In the genomic region with DNA sequence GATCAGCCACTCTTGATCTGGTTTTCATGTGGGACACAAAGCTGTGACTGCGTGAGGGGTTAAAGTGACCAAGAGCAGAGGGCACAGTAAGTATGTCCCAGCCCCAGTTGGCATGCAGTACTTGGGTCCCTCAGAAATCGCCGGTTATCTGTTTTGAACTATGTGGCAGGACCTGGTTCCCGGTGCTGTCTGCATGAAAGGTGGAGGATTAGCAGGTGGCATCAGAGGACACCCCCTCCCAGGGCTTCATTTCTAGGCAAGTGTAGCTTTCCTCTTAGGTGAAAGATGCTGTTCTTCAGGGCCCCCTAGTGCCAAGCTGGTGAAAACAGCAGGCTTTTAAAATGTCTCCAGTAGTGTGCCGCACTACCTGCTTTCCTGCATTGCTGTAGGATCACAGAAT, we compare ENCODE assay signal across 9 cellular contexts. TPM values are rescaled to one million over a fixed set of nuclear protein-coding genes. Genes with fewer than 3 reads are reported as not detected.
DNase-seq lines count a peak whose midpoint lies in the region; ATAC-seq and TF ChIP-seq lines count a peak whose summit lies in the region.
"Had no signal": no experiment of that assay in that cellular context is flagged by ENCODE, and none has a peak within 500 bp of the region (broad histone marks: within the 10 kb centered on the region; RNA-seq: fewer than 3 reads in every experiment).

No MANE protein-coding gene starts in this region.

- H3K4me3 Mint-ChIP-seq in T-helper 1 cell treated with Interleukin-12 subunit alpha and Interleukin-12 subunit beta and Interleukin-4 antibody, amounts not matched to agents 30 μg/mL and 1 μg/mL, for 36 hours = peak overlapping the region; percentile 21

- peaks cover 11% of the 10 kb centered on the region for H3K36me3 Mint-ChIP-seq in T-helper 1 cell treated with Interleukin-12 subunit alpha and Interleukin-12 subunit beta and Interleukin-4 antibody, amounts not matched to agents 30 μg/mL and 1 μg/mL, for 36 hours (ENCODE audit: low read depth)

- H3K36me3 ChIP-seq in body of pancreas (replicated peaks in 1 of 2; ENCODE audit: insufficient read depth in 1 of 2, low read depth in 2 of 2) = peaks cover 0 to 6% of the 10 kb centered on the region in 2 donors

- H3K27me3 Mint-ChIP-seq in T-helper 1 cell treated with Interleukin-12 subunit alpha and Interleukin-12 subunit beta and Interleukin-4 antibody, amounts not matched to agents 30 μg/mL and 1 μg/mL, for 36 hours (ENCODE audit: low read depth) = no peaks in the 10 kb centered on the region
- H3K27me3 Mint-ChIP-seq: IgD-negative memory B cell had no signal

- intact Hi-C loops in body of pancreas (cut with DNase I) = loop anchor here (10.0 kb wide), 1 partner anchor 90 kb away; no protein-coding TSS in a partner anchor

- H3K4me1 Mint-ChIP-seq in T-helper 1 cell treated with Interleukin-12 subunit alpha and Interleukin-12 subunit beta and Interleukin-4 antibody, amounts not matched to agents 30 μg/mL and 1 μg/mL, for 36 hours (ENCODE audit: low read depth) = peaks cover 28% of the 10 kb centered on the region

- H3K27me3 ChIP-seq in body of pancreas = no peaks in the 10 kb centered on the region

- DNase-seq in COLO668 (lab: John Stamatoyannopoulos, UW; ENCODE audit: unreplicated experiment) (peak; percentile 64), NCI-H1105 (lab: John Stamatoyannopoulos, UW) (peak; percentile 28), body of pancreas (peak; percentile 47 to 68 (median 56)), iPS-NIHi11 (ENCODE audit: low spot score) (peak; percentile 77)
- DNase-seq in stimulated activated CD4-positive, alpha-beta T cell treated with anti-CD3 and anti-CD28 coated beads, Interleukin-15, amount 100 ng/mL, for 1 hour (ENCODE audit: low read depth in 1 of 2, low spot score in 1 of 2) = peak; percentile 28 to 39

- H3K27ac ChIP-seq in body of pancreas = no peak overlapping the region

- peak overlapping the region; percentile 95 for H3K27ac Mint-ChIP-seq in T-helper 1 cell treated with Interleukin-12 subunit alpha and Interleukin-12 subunit beta and Interleukin-4 antibody, amounts not matched to agents 30 μg/mL and 1 μg/mL, for 36 hours

- TF ChIP-seq POLR2A in body of pancreas (IDR thresholded peaks at IDR 0.05) = no peak

- no peaks in the 10 kb centered on the region for H3K9me3 ChIP-seq in body of pancreas

- TF ChIP-seq CTCF in body of pancreas (IDR thresholded peaks at IDR 0.05) = peak in 6 of 7 experiments; percentile 37 to 71 (median 56)

- ATAC-seq in GM21619 (IDR thresholded peaks at IDR 0.05; ENCODE audit: unreplicated experiment) (peak; percentile 69), body of pancreas (peak; percentile 79), HG02642 (IDR thresholded peaks at IDR 0.05; ENCODE audit: poor library complexity, unreplicated experiment) (no peak)

- WGBS in body of pancreas, 2 donors = 32 to 38% methylated on average over 5 of the region's 5 CpGs

- H3K4me3 ChIP-seq in body of pancreas = no peak overlapping the region

- H3K4me1 ChIP-seq in body of pancreas = no peaks in the 10 kb centered on the region

- H3K9me3 Mint-ChIP-seq in T-helper 1 cell treated with Interleukin-12 subunit alpha and Interleukin-12 subunit beta and Interleukin-4 antibody, amounts not matched to agents 30 μg/mL and 1 μg/mL, for 36 hours = no peaks in the 10 kb centered on the region
- H3K9me3 Mint-ChIP-seq: IgD-negative memory B cell had no signal

RNA-seq across cellular contexts. Expression of gene ATG14, which starts 57.1 kb away (rescaled TPM):
- total RNA-seq in body of pancreas = 10 to 100 TPM; 10.6 to 10.9 TPM
